Comparison of ENCODE assay signal across 27 cellular contexts in genomic region chr5:135831439-135832262, GRCh38. TPM values are rescaled to one million over a fixed set of nuclear protein-coding genes. Genes with fewer than 3 reads are reported as not detected.
"Had no signal": no experiment of that assay in that cellular context is flagged by ENCODE, and none has a peak within 500 bp of the region (broad histone marks: within the 10 kb centered on the region; RNA-seq: fewer than 3 reads in every experiment).

No MANE protein-coding gene starts in this region.

- H3K27me3 ChIP-seq: ascending aorta had no signal

- H3K27ac Mint-ChIP-seq: activated B cell treated with CpG ODN at 0.5 μM for 24 hours; activated CD4-positive, alpha-beta memory T cell treated with anti-CD3 and anti-CD28 coated beads for 36 hours; activated naive CD8-positive, alpha-beta T cell; nephron progenitor cell; progenitor cell of endocrine pancreas; stimulated activated naive CD8-positive, alpha-beta T cell treated with anti-CD3 and anti-CD28 coated beads, Interleukin-15, Interleukin-2, amounts not matched to agents 100 ng/mL and 50 ng/mL, for 24 hours; T-helper 17 cell had no signal

- H3K36me3 ChIP-seq: adrenal gland, ascending aorta, brain microvascular endothelial cell, gastroesophageal sphincter, heart left ventricle, thyroid gland had no signal

- H3K36me3 Mint-ChIP-seq: activated CD4-positive, alpha-beta memory T cell treated with anti-CD3 and anti-CD28 coated beads for 36 hours; activated naive CD8-positive, alpha-beta T cell had no signal

- H3K9me3 ChIP-seq: adrenal gland, ascending aorta, gastroesophageal sphincter, heart left ventricle, mucosa of descending colon, thyroid gland had no signal

- H3K4me1 ChIP-seq: adrenal gland, ascending aorta had no signal

- H3K4me3 Mint-ChIP-seq: activated B cell treated with CpG ODN at 0.5 μM for 24 hours; activated CD4-positive, alpha-beta memory T cell treated with anti-CD3 and anti-CD28 coated beads for 36 hours; activated naive CD8-positive, alpha-beta T cell; stimulated activated naive CD8-positive, alpha-beta T cell treated with anti-CD3 and anti-CD28 coated beads, Interleukin-15, Interleukin-2, amounts not matched to agents 100 ng/mL and 50 ng/mL, for 24 hours; T-helper 17 cell had no signal

- ATAC-seq: gastroesophageal sphincter, heart left ventricle, left cardiac atrium, mucosa of descending colon, right cardiac atrium, T-helper 17 cell had no signal

- H3K9me3 Mint-ChIP-seq: activated B cell treated with CpG ODN at 0.5 μM for 24 hours; activated CD4-positive, alpha-beta memory T cell treated with anti-CD3 and anti-CD28 coated beads for 36 hours; nephron progenitor cell; stimulated activated naive CD8-positive, alpha-beta T cell treated with anti-CD3 and anti-CD28 coated beads, Interleukin-15, Interleukin-2, amounts not matched to agents 100 ng/mL and 50 ng/mL, for 24 hours had no signal

- H3K4me3 ChIP-seq: adrenal gland, ascending aorta, dorsolateral prefrontal cortex, gastroesophageal sphincter, heart left ventricle, mucosa of descending colon, thyroid gland had no signal

- H3K27ac ChIP-seq: adrenal gland, ascending aorta, brain microvascular endothelial cell, dorsolateral prefrontal cortex, gastroesophageal sphincter, heart left ventricle, thyroid gland had no signal

- DNase-seq: activated B cell treated with CpG ODN at 0.5 μM for 24 hours; activated CD4-positive, alpha-beta memory T cell treated with anti-CD3 and anti-CD28 coated beads for 36 hours; activated CD4-positive, alpha-beta T cell treated with anti-CD3 and anti-CD28 coated beads for 4 hours; activated naive CD4-positive, alpha-beta T cell; activated T-cell treated with anti-CD3 and anti-CD28 coated beads, Interleukin-2, amount 50 U/mL, for 1 hour; brain microvascular endothelial cell; caudate nucleus; dorsolateral prefrontal cortex; heart left ventricle; left cardiac atrium; mesenchymal stem cell; mucosa of descending colon; occipital lobe; right cardiac atrium; stimulated activated CD4-positive, alpha-beta T cell treated with anti-CD3 and anti-CD28 coated beads, Interleukin-12 subunit alpha, Interleukin-12 subunit beta, amount 100 ng/mL, for 4 hours; stimulated activated CD4-positive, alpha-beta T cell treated with anti-CD3 and anti-CD28 coated beads, Interleukin-1b, Interleukin-23, amount 100 ng/mL, for 48 hours; substantia nigra; SW 1271; T-helper 17 cell; thyroid gland had no signal

RNA-seq across cellular contexts. Expression of gene SLC25A48, which starts 2.8 kb away (rescaled TPM):
- total RNA-seq: activated B cell treated with CpG ODN at 0.5 μM for 24 hours; activated CD4-positive, alpha-beta memory T cell treated with anti-CD3 and anti-CD28 coated beads for 36 hours; adrenal gland; ascending aorta; right cardiac atrium; T-helper 17 cell had no signal
